24 cellular contexts compared by ENCODE assay signal in genomic region chr17:45103269-45103795, GRCh38. TPM values are rescaled to one million over a fixed set of nuclear protein-coding genes. Genes with fewer than 3 reads are reported as not detected.
A peak's percentile ranks its signal among the peaks of the same experiment; 100 is the strongest.
DNase-seq lines count a peak whose midpoint lies in the region; ATAC-seq and TF ChIP-seq lines count a peak whose summit lies in the region.
"Had no signal": no experiment of that assay in that cellular context is flagged by ENCODE, and none has a peak within 500 bp of the region (broad histone marks: within the 10 kb centered on the region; RNA-seq: fewer than 3 reads in every experiment).

No MANE protein-coding gene starts in this region.

- H3K4me3 ChIP-seq in WERI-Rb-1 (ENCODE audit: low read depth, low read length) (no peak overlapping the region), right cardiac atrium (ENCODE audit: low read length) (no peak overlapping the region), gastrocnemius medialis (no peak overlapping the region), gastroesophageal sphincter (no peak overlapping the region)
- H3K4me3 ChIP-seq: HAP-1, sigmoid colon, suprapubic skin had no signal

- DNase-seq in WERI-Rb-1 (peak; percentile 81), cerebellar cortex (ENCODE audit: low spot score) (peak; percentile 55), right cardiac atrium (peak in 1 of 3 donors; percentile 70), gastrocnemius medialis (peak in 1 of 2 donors; percentile 66)
- no peak for DNase-seq in activated effector memory CD4-positive, alpha-beta T cell treated with Interleukin-2 at 50 U/mL for 16 hours
- no peak for DNase-seq in activated CD8-positive, alpha-beta memory T cell treated with anti-CD3 and anti-CD28 coated beads, Interleukin-2, amount 50 U/mL, for 4 hours
- DNase-seq: activated CD4-positive, alpha-beta T cell treated with anti-CD3 and anti-CD28 coated beads for 4 hours; aorta; CD4-positive, alpha-beta T cell; DMS 273 treated with DMSO at 0.1 percent for 48 hours; effector memory CD8-positive, alpha-beta T cell; left colon; NCI-H146; NCI-H2171; NCI-H774; SIG-M5; sigmoid colon had no signal

- in situ Hi-C loops in gastrocnemius medialis (cut with MboI; ENCODE audit: low sequenced_read_pairs in 4 of 4): loop anchor here in 2 of 4 donors (10.0 to 25.0 kb wide), 2 partner anchors 179 to 191 kb away; partner anchors contain the start of gene GFAP (in 1 of the 2)

- TF ChIP-seq EP300 in gastroesophageal sphincter (IDR thresholded peaks at IDR 0.05): no peak

- no peaks in the 10 kb centered on the region for H3K27me3 ChIP-seq in WERI-Rb-1 (ENCODE audit: insufficient read depth, low read depth, severe bottlenecking)
- H3K27me3 ChIP-seq in right cardiac atrium (ENCODE audit: control insufficient read depth, insufficient read depth): no peaks in the 10 kb centered on the region
- no peaks in the 10 kb centered on the region for H3K27me3 ChIP-seq in gastrocnemius medialis
- H3K27me3 ChIP-seq in gastroesophageal sphincter: no peaks in the 10 kb centered on the region
- H3K27me3 ChIP-seq: sigmoid colon, suprapubic skin had no signal

- TF ChIP-seq CTCF in WERI-Rb-1 (IDR thresholded peaks at IDR 0.05; ENCODE audit: low read depth, low read length) (no peak), gastrocnemius medialis (IDR thresholded peaks at IDR 0.05 in 4 of 5, conservative IDR thresholded peaks at IDR 0.05 in 1 of 5) (no peak), gastroesophageal sphincter (IDR thresholded peaks at IDR 0.05) (no peak)

- ATAC-seq in right cardiac atrium (peak; percentile 57), gastrocnemius medialis (peak; percentile 47 to 51), HG02763 (IDR thresholded peaks at IDR 0.05; ENCODE audit: unreplicated experiment) (no peak), gastroesophageal sphincter (no peak)
- ATAC-seq: effector memory CD8-positive, alpha-beta T cell; left colon; natural killer cell treated with Interleukin-12 subunit alpha and Interleukin-12 subunit beta and Interleukin-15 and Interleukin-18, amount 100 ng/mL, for 72 hours had no signal

- WGBS in right cardiac atrium: 59% methylated on average over 9 of the region's 9 CpGs
- WGBS in gastroesophageal sphincter (ENCODE audit: low coverage in 1 of 2), 2 donors: 74 to 86% methylated on average over 3 to 7 of the region's 9 CpGs

- TF ChIP-seq POLR2A in gastrocnemius medialis (IDR thresholded peaks at IDR 0.05) (no peak), gastroesophageal sphincter (IDR thresholded peaks at IDR 0.05) (no peak)

- H3K27ac ChIP-seq in WERI-Rb-1 (peak overlapping the region; percentile 58), right cardiac atrium (ENCODE audit: low read length) (peak overlapping the region; percentile 79), gastrocnemius medialis (peak overlapping the region; percentile 9 to 96 (median 74)), gastroesophageal sphincter (peak overlapping the region in 1 of 4 donors; percentile 59)
- H3K27ac ChIP-seq: parathyroid adenoma had no signal

- H3K4me1 ChIP-seq in right cardiac atrium (ENCODE audit: control insufficient read depth, insufficient read depth, low read length) (peaks cover 6% of the 10 kb centered on the region), gastrocnemius medialis (peaks cover 58 to 83% of the 10 kb centered on the region in 2 donors), gastroesophageal sphincter (peaks cover 0 to 50% (median 11%) of the 10 kb centered on the region in 3 donors)
- H3K4me1 ChIP-seq: HAP-1, parathyroid adenoma had no signal

- H3K36me3 ChIP-seq in WERI-Rb-1 (peaks cover 89% of the 10 kb centered on the region), gastrocnemius medialis (peaks cover 0 to 73% of the 10 kb centered on the region in 2 donors), gastroesophageal sphincter (peaks cover 0 to 94% of the 10 kb centered on the region in 2 donors)

- intact Hi-C loops in right cardiac atrium (cut with DNase I): no loop called here
- intact Hi-C loops in gastrocnemius medialis (cut with DNase I; ENCODE audit: low total_unique reads): no loop called here

- H3K9me3 ChIP-seq in WERI-Rb-1 (ENCODE audit: severe bottlenecking) (no peaks in the 10 kb centered on the region), right cardiac atrium (ENCODE audit: control insufficient read depth, low read length) (no peaks in the 10 kb centered on the region), gastrocnemius medialis (no peaks in the 10 kb centered on the region), gastroesophageal sphincter (no peaks in the 10 kb centered on the region)
- H3K9me3 ChIP-seq: HAP-1, sigmoid colon, suprapubic skin had no signal

RNA-seq across cellular contexts. Expression of gene PLCD3, which starts 29.0 kb away (rescaled TPM):
- total RNA-seq in right cardiac atrium: 100 to 1,000 TPM in 3 of 4 donors, 10 to 100 TPM in 1; 94.2 to 164 (median 138) TPM
- polyA plus RNA-seq in right cardiac atrium: 100 TPM
- total RNA-seq in gastrocnemius medialis: 100 to 1,000 TPM in 1 of 4 donors, 10 to 100 TPM in 3; 38.6 to 186 (median 75.1) TPM
- total RNA-seq in gastroesophageal sphincter: 100 to 1,000 TPM in 2 of 4 donors, 10 to 100 TPM in 2; 50.4 to 147 (median 81.8) TPM
- polyA plus RNA-seq: IgD-negative memory B cell had no signal

RNA-seq across cellular contexts. Expression of gene ACBD4, which starts 32.2 kb away (rescaled TPM):
- total RNA-seq in right cardiac atrium (10 to 100 TPM; 11.9 to 14.8 (median 12.6) TPM), gastrocnemius medialis (1 to 10 TPM; 2.2 to 3.2 (median 2.5) TPM), gastroesophageal sphincter (10 to 100 TPM; 15.0 to 28.8 (median 23.5) TPM)
- 12.0 TPM for polyA plus RNA-seq in right cardiac atrium

RNA-seq across cellular contexts. Expression of gene NMT1, which starts 42.2 kb away (rescaled TPM):
- total RNA-seq in right cardiac atrium: 100 to 1,000 TPM in 1 of 4 donors, 10 to 100 TPM in 3; 66.3 to 105 (median 72.2) TPM
- polyA plus RNA-seq in right cardiac atrium: 33.4 TPM
- 100 to 1,000 TPM in 1 of 4 donors, 10 to 100 TPM in 3; 60.7 to 127 (median 71.5) TPM for total RNA-seq in gastrocnemius medialis
- 100 to 1,000 TPM in 1 of 4 donors, 10 to 100 TPM in 3; 63.5 to 129 (median 69.1) TPM for total RNA-seq in gastroesophageal sphincter

RNA-seq across cellular contexts. Expression of gene HEXIM1, which starts 44.9 kb away (rescaled TPM):
- total RNA-seq in right cardiac atrium (10 to 100 TPM; 37.1 to 42.6 (median 40.6) TPM), gastrocnemius medialis (10 to 100 TPM; 26.3 to 79.6 (median 36.9) TPM), gastroesophageal sphincter (10 to 100 TPM; 48.3 to 56.3 (median 53.8) TPM)
- 21.2 TPM for polyA plus RNA-seq in right cardiac atrium

RNA-seq across cellular contexts. Expression of gene DCAKD, which starts 51.9 kb away (rescaled TPM):
- 10 to 100 TPM; 36.3 to 40.2 (median 37.2) TPM for total RNA-seq in right cardiac atrium
- 23.6 TPM for polyA plus RNA-seq in right cardiac atrium
- 10 to 100 TPM in 3 of 4 donors, 1 to 10 TPM in 1; 9.8 to 14.4 (median 12.3) TPM for total RNA-seq in gastrocnemius medialis
- 10 to 100 TPM; 50.3 to 68.2 (median 58.0) TPM for total RNA-seq in gastroesophageal sphincter

Comparison
In these comparisons a context has a peak if more than half of its experiments do, and no peak if none do; other contexts are left out.
1. DNase-seq: peak in WERI-Rb-1 (single experiment) and cerebellar cortex (single experiment); none in activated effector memory CD4-positive, alpha-beta T cell treated with Interleukin-2 at 50 U/mL for 16 hours (single experiment) and activated CD8-positive, alpha-beta memory T cell treated with anti-CD3 and anti-CD28 coated beads, Interleukin-2, amount 50 U/mL, for 4 hours (single experiment).
2. ATAC-seq: peak in right cardiac atrium (2 of 2) and gastrocnemius medialis (2 of 2); none in HG02763 (single experiment) and gastroesophageal sphincter (single experiment).